9 cellular contexts compared by ENCODE assay signal in the genomic region with DNA sequence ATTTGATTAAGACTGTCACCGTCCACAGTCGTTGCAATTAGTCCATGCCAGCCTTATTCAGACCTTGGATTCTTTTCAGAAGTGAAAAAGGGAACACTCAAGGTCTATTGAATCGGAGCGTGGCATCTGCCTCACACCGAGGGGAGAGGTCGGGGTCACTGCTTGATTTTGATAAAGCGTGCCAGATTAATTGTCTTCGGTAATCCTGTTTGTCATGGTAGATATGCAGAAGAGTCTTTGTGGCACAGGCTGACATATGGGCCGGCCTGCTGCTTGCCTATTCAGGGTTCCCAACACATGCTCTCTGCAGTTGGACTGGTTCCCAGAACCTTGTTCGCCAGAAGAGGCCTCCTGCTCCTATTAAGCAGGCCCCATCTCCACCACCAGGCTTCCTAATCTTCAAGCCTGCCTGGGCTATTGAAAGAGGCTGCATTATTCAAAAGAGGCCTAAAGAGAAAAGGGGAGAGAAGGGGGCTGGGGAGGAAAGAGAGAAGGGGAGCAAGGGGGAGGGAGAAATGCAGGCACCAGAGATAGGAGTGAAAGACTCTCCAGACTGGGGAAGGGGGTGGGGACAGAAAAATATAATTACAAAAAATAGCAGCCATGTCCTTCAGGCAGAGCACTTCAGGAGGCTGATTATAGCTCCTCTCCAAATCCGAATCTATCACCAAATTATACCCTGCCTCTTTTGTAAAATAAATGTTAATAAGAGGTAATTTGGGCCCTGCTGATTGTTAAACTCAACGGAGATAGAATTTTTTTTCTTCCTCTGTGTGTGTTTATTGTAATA.
DNase-seq lines count a peak whose midpoint lies in the region; ATAC-seq and TF ChIP-seq lines count a peak whose summit lies in the region.
"Had no signal": no experiment of that assay in that cellular context is flagged by ENCODE, and none has a peak within 500 bp of the region (broad histone marks: within the 10 kb centered on the region; RNA-seq: fewer than 3 reads in every experiment).

No MANE protein-coding gene starts in this region.

- 33% methylated on average over 9 of the region's 12 CpGs for WGBS in SK-N-SH (ENCODE audit: low lambda C conversion rate)
- WGBS in spleen, 5 donors, result 41 to 59% (median 49%) methylated on average over 12 of the region's 12 CpGs

- peak; percentile 47 for DNase-seq in MG63
- DNase-seq in SK-N-SH, result peak; percentile 64
- DNase-seq in cardiac septum (ENCODE audit: low spot score), result peak; percentile 79
- DNase-seq in spleen, result peak; percentile 71
- no peak for DNase-seq in stimulated activated naive CD8-positive, alpha-beta T cell treated with anti-CD3 and anti-CD28 coated beads, Interleukin-15, amount 100 ng/mL, for 72 hours
- no peak for DNase-seq in GM13977 (ENCODE audit: low spot score)

- peaks cover 2% of the 10 kb centered on the region for H3F3A ChIP-seq in SK-N-SH (replicated peaks; ENCODE audit: insufficient read depth)

- no peak overlapping the region for H3K4me3 ChIP-seq in MG63
- H3K4me3 ChIP-seq in SK-N-SH (ENCODE audit: low read depth in 2 of 2, low read length in 1 of 2), result no peak overlapping the region
- H3K4me3 ChIP-seq in spleen, result no peak overlapping the region

- no peak overlapping the region for H3K4me2 ChIP-seq in SK-N-SH

- peak; percentile 49 for TF ChIP-seq RAD21 in SK-N-SH (IDR thresholded peaks at IDR 0.05; ENCODE audit: low read length)

- TF ChIP-seq POLR2A in spleen (IDR thresholded peaks at IDR 0.05), result no peak

- H3K27ac Mint-ChIP-seq in stimulated activated naive CD8-positive, alpha-beta T cell treated with anti-CD3 and anti-CD28 coated beads, Interleukin-15, amount 100 ng/mL, for 72 hours, result no peak overlapping the region
- H3K27ac Mint-ChIP-seq: dendritic cell treated with granulocyte-macrophage colony-stimulating factor and Interleukin-4, amounts not matched to agents 40 ng/mL and 50 ng/mL, for 4 days had no signal

- CTCF ChIA-PET in SK-N-SH (lab: Yijun Ruan, JAX), result interaction anchor here (0.7 to 1.4 kb wide), 5 partner anchors 234 to 1794 kb away, joined by 3 read pairs; no protein-coding TSS in a partner anchor

- H3K4me1 ChIP-seq in SK-N-SH (ENCODE audit: control insufficient read depth in 1 of 2, insufficient read depth in 2 of 2, low read depth in 1 of 2, low read length in 1 of 2) (peaks cover 8 to 48% of the 10 kb centered on the region in 2 experiments; a peak in 2 of 4 replicates), spleen (peaks cover 0 to 18% (median 2%) of the 10 kb centered on the region in 6 donors)

- H3K27ac ChIP-seq in SK-N-SH (ENCODE audit: low read depth in 2 of 2, low read length in 1 of 2), result peak overlapping the region; percentile 30 to 98; a peak in 3 of 4 replicates
- H3K27ac ChIP-seq in spleen, result peak overlapping the region in 6 of 8 donors; percentile 21 to 65 (median 35)

- ATAC-seq in stimulated activated naive CD8-positive, alpha-beta T cell treated with anti-CD3 and anti-CD28 coated beads, Interleukin-15, amount 100 ng/mL, for 72 hours, result no peak
- ATAC-seq in HG03457 (IDR thresholded peaks at IDR 0.05; ENCODE audit: unreplicated experiment) (no peak), GM21423 (IDR thresholded peaks at IDR 0.05; ENCODE audit: unreplicated experiment) (no peak)

- H3K27me3 Mint-ChIP-seq in stimulated activated naive CD8-positive, alpha-beta T cell treated with anti-CD3 and anti-CD28 coated beads, Interleukin-15, amount 100 ng/mL, for 72 hours, result no peaks in the 10 kb centered on the region
- H3K27me3 Mint-ChIP-seq: dendritic cell treated with granulocyte-macrophage colony-stimulating factor and Interleukin-4, amounts not matched to agents 40 ng/mL and 50 ng/mL, for 4 days had no signal

- H3K9me3 ChIP-seq in MG63 (no peaks in the 10 kb centered on the region), SK-N-SH (no peaks in the 10 kb centered on the region), spleen (no peaks in the 10 kb centered on the region)

- in situ Hi-C loops in GM13977 (cut with MboI; ENCODE audit: low pct_unique_long_range_greater_than_20kb, low sequenced_read_pairs, unreplicated experiment), result no loop called here

- TF ChIP-seq CTCF in SK-N-SH (IDR thresholded peaks at IDR 0.05) (no peak), spleen (IDR thresholded peaks at IDR 0.05 in 8 of 11, conservative IDR thresholded peaks at IDR 0.05 in 3 of 11) (peak in 1 of 11 experiments; percentile 33), GM13977 (IDR thresholded peaks at IDR 0.05; ENCODE audit: extremely low read depth, insufficient read depth, missing control alignments) (no peak)

- H3K9me3 Mint-ChIP-seq in stimulated activated naive CD8-positive, alpha-beta T cell treated with anti-CD3 and anti-CD28 coated beads, Interleukin-15, amount 100 ng/mL, for 72 hours, result no peaks in the 10 kb centered on the region
- H3K9me3 Mint-ChIP-seq: dendritic cell treated with granulocyte-macrophage colony-stimulating factor and Interleukin-4, amounts not matched to agents 40 ng/mL and 50 ng/mL, for 4 days had no signal

- no peak overlapping the region for H3K4me3 Mint-ChIP-seq in stimulated activated naive CD8-positive, alpha-beta T cell treated with anti-CD3 and anti-CD28 coated beads, Interleukin-15, amount 100 ng/mL, for 72 hours
- H3K4me3 Mint-ChIP-seq: dendritic cell treated with granulocyte-macrophage colony-stimulating factor and Interleukin-4, amounts not matched to agents 40 ng/mL and 50 ng/mL, for 4 days had no signal

- no peak overlapping the region for H3K9ac ChIP-seq in SK-N-SH

- intact Hi-C loops in cardiac septum (cut with DNase I), result no loop called here
- intact Hi-C loops in spleen (cut with DNase I; ENCODE audit: low total_unique reads), result no loop called here

- no peaks in the 10 kb centered on the region for H4K20me1 ChIP-seq in SK-N-SH (ENCODE audit: insufficient read depth)

- POLR2A ChIA-PET in SK-N-SH (lab: Yijun Ruan, JAX), result no interaction called here

- TF ChIP-seq EP300 in SK-N-SH (IDR thresholded peaks at IDR 0.05; ENCODE audit: borderline replicate concordance in 1 of 2, low read depth in 1 of 2, low read length in 1 of 2), result peak in 1 of 2 experiments; percentile 89; a peak in 2 of 4 replicates

- H3K36me3 ChIP-seq in MG63 (no peaks in the 10 kb centered on the region), SK-N-SH (replicated peaks in 1 of 2; ENCODE audit: control insufficient read depth in 1 of 2, insufficient read depth in 2 of 2, low read length in 1 of 2) (no peaks in the 10 kb centered on the region), spleen (no peaks in the 10 kb centered on the region)

- H2AFZ ChIP-seq in SK-N-SH (ENCODE audit: low read depth), result peak overlapping the region; percentile 59; the same call in 1 of the 2 replicates

- no peaks in the 10 kb centered on the region for H3K27me3 ChIP-seq in MG63
- H3K27me3 ChIP-seq in SK-N-SH (ENCODE audit: insufficient read depth), result no peaks in the 10 kb centered on the region
- H3K27me3 ChIP-seq in spleen (replicated peaks in 1 of 7), result no peaks in the 10 kb centered on the region

- no peaks in the 10 kb centered on the region for H3K9me2 ChIP-seq in SK-N-SH

- H3K79me2 ChIP-seq in SK-N-SH (ENCODE audit: insufficient read depth), result no peaks in the 10 kb centered on the region

- no peaks in the 10 kb centered on the region for H3K4me1 Mint-ChIP-seq in stimulated activated naive CD8-positive, alpha-beta T cell treated with anti-CD3 and anti-CD28 coated beads, Interleukin-15, amount 100 ng/mL, for 72 hours

TF ChIP-seq in SK-N-SH, 30 proteins besides CTCF, POLR2A, EP300 and RAD21:
- TF ChIP-seq RFX5 (IDR thresholded peaks at IDR 0.05; ENCODE audit: low read length) (no peak), PBX3 (IDR thresholded peaks at IDR 0.05) (peak; percentile 43), POLR2AphosphoS5 (IDR thresholded peaks at IDR 0.05; ENCODE audit: low read depth, low read length) (0 out of 2 replicates have a peak, but pooled peaks have one; percentile 30), FOXM1 (IDR thresholded peaks at IDR 0.05; ENCODE audit: low read depth) (0 out of 2 replicates have a peak, but pooled peaks have one; percentile 7), MAX (IDR thresholded peaks at IDR 0.05; ENCODE audit: low read depth) (0 out of 2 replicates have a peak, but pooled peaks have one; percentile 40), GATA2 (CRISPR knock-in tag; IDR thresholded peaks at IDR 0.05) (peak; percentile 79), TCF12 (IDR thresholded peaks at IDR 0.05) (peak; percentile 50; the same call in 1 of the 2 replicates), RCOR1 (IDR thresholded peaks at IDR 0.05; ENCODE audit: low read length) (peak; percentile 73; the same call in 1 of the 2 replicates), MXI1 (IDR thresholded peaks at IDR 0.05; ENCODE audit: low read depth, low read length) (peak; percentile 43; the same call in 1 of the 2 replicates), NFIC (IDR thresholded peaks at IDR 0.05; ENCODE audit: borderline replicate concordance) (peak; percentile 71), GABPA (IDR thresholded peaks at IDR 0.05; ENCODE audit: low read depth) (no peak), IRF3 (IDR thresholded peaks at IDR 0.05; ENCODE audit: low read depth, low read length) (no peak), CHD2 (IDR thresholded peaks at IDR 0.05; ENCODE audit: low read length, partially characterized antibody) (peak; percentile 85), JUND (IDR thresholded peaks at IDR 0.05) (no peak)

Comparison
In these comparisons a context has a peak if more than half of its experiments do, and no peak if none do; other contexts are left out.
1. DNase-seq: peak in MG63 (single experiment), SK-N-SH (single experiment), cardiac septum (single experiment) and spleen (single experiment); none in stimulated activated naive CD8-positive, alpha-beta T cell treated with anti-CD3 and anti-CD28 coated beads, Interleukin-15, amount 100 ng/mL, for 72 hours (0 of 2) and GM13977 (single experiment).